20 cellular contexts compared by ENCODE assay signal in the genomic region with DNA sequence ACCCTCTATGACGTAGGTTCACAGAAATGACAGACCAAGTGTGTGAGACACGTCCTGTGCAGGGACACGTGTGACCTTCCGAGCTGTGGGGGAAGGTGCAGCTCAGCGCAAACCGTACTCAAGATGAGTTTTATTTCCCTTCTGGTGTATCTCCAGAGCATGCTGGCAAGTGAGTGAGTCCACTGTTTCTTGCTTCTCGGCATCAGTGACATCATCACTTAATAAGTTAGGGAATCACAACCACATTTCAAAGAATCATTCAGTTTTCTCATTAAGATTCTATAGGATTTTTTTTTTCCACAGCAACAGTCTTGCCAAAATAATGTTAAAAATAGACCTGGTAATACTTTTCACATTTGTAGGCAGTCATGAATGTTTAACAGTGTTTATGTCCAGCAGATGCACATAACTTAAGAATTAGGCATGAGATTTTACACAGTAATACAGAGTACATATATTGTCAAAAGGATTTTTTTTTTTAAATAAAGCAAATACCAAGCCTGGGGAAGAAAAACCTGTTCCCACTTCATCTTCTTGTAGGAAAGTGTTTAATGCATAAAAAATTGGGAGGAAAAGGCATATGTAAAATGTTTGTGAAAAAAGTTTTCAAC.
A peak's percentile ranks its signal among the peaks of the same experiment; 100 is the strongest.
DNase-seq lines count a peak whose midpoint lies in the region; ATAC-seq, FAIRE-seq and TF ChIP-seq lines count a peak whose summit lies in the region.
"Had no signal": no experiment of that assay in that cellular context is flagged by ENCODE, and none has a peak within 500 bp of the region (broad histone marks: within the 10 kb centered on the region; RNA-seq: fewer than 3 reads in every experiment).

No MANE protein-coding gene starts in this region.

- no peaks in the 10 kb centered on the region for H3K9me3 Mint-ChIP-seq in astrocyte (ENCODE audit: unreplicated experiment)
- H3K9me3 Mint-ChIP-seq: activated naive CD8-positive, alpha-beta T cell treated with anti-CD3 and anti-CD28 coated beads, Interleukin-2, amount 50 U/mL, for 24 hours; activated T-helper 17 cell treated with anti-CD3 and anti-CD28 coated beads, Interleukin-2, amount 50 U/mL, for 72 hours; CD4-positive, CD25-positive, alpha-beta regulatory T cell; IgD-negative memory B cell had no signal

- no peaks in the 10 kb centered on the region for H3K9me3 ChIP-seq in astrocyte (ENCODE audit: insufficient read depth, low read depth, low read length)
- H3K9me3 ChIP-seq in gastroesophageal sphincter, result no peaks in the 10 kb centered on the region
- no peaks in the 10 kb centered on the region for H3K9me3 ChIP-seq in uterus
- H3K9me3 ChIP-seq: neutrophil, sigmoid colon had no signal

- peak; percentile 30 for DNase-seq in GM04503 (ENCODE audit: low read depth)
- DNase-seq in astrocyte (ENCODE audit: low read depth), result peak; percentile 82
- DNase-seq in foreskin melanocyte, result peak; percentile 11
- no peak for DNase-seq in stimulated activated CD4-positive, alpha-beta T cell treated with anti-CD3 and anti-CD28 coated beads, Interleukin-12 subunit alpha, Interleukin-12 subunit beta, amount 100 ng/mL, for 4 hours
- DNase-seq in Ammon's horn (ENCODE audit: low spot score), result no peak
- DNase-seq in uterus, result no peak
- DNase-seq: activated CD4-positive, alpha-beta T cell treated with anti-CD3 and anti-CD28 coated beads for 4 hours; activated CD8-positive, alpha-beta memory T cell treated with anti-CD3 and anti-CD28 coated beads, Interleukin-2, amount 10 ng/mL, durations not matched to agents 7 days and 5 days; activated naive CD8-positive, alpha-beta T cell treated with anti-CD3 and anti-CD28 coated beads, Interleukin-2, amount 50 U/mL, for 24 hours; CD4-positive, CD25-positive, alpha-beta regulatory T cell; DMS53; GOT3; NCI-H1694 treated with DMSO at 0.1 percent for 48 hours; sigmoid colon; stimulated activated CD4-positive, alpha-beta T cell treated with anti-CD3 and anti-CD28 coated beads, Interleukin-2, amount 100 ng/mL, for 48 hours had no signal

- H3K36me3 ChIP-seq in astrocyte (ENCODE audit: insufficient read depth, low read length) (no peaks in the 10 kb centered on the region), gastroesophageal sphincter (no peaks in the 10 kb centered on the region), uterus (no peaks in the 10 kb centered on the region)
- H3K36me3 ChIP-seq: neutrophil, sigmoid colon had no signal

- no peak overlapping the region for H3K4me3 ChIP-seq in astrocyte (ENCODE audit: insufficient read depth, low read depth, low read length)
- no peak overlapping the region for H3K4me3 ChIP-seq in gastroesophageal sphincter
- H3K4me3 ChIP-seq in uterus, result no peak overlapping the region
- H3K4me3 ChIP-seq: sigmoid colon had no signal

- H3K27ac ChIP-seq in astrocyte (ENCODE audit: low read depth, low read length), result no peak overlapping the region
- H3K27ac ChIP-seq in gastroesophageal sphincter, result no peak overlapping the region
- no peak overlapping the region for H3K27ac ChIP-seq in uterus
- H3K27ac ChIP-seq: neutrophil had no signal

- H3K4me1 Mint-ChIP-seq in astrocyte (ENCODE audit: low read depth, unreplicated experiment), result peaks cover 15% of the 10 kb centered on the region
- H3K4me1 Mint-ChIP-seq: IgD-negative memory B cell had no signal

- H3K9ac ChIP-seq in astrocyte (ENCODE audit: low read length), result no peak overlapping the region

- no peak overlapping the region for H2AFZ ChIP-seq in astrocyte (ENCODE audit: low read depth, low read length)

- no peak for TF ChIP-seq EP300 in gastroesophageal sphincter (IDR thresholded peaks at IDR 0.05)

- peak; percentile 23 for FAIRE-seq in astrocyte (lab: Jason Lieb, UNC)
- FAIRE-seq: TTC549 had no signal

- no peaks in the 10 kb centered on the region for H4K20me1 ChIP-seq in astrocyte (ENCODE audit: insufficient read depth, low read length)

- no peaks in the 10 kb centered on the region for H3K79me2 ChIP-seq in astrocyte (ENCODE audit: insufficient read depth, low read length)

- no peak overlapping the region for H3K27ac Mint-ChIP-seq in astrocyte (ENCODE audit: unreplicated experiment)
- H3K27ac Mint-ChIP-seq: activated CD8-positive, alpha-beta memory T cell treated with anti-CD3 and anti-CD28 coated beads, Interleukin-2, amount 10 ng/mL, durations not matched to agents 7 days and 5 days; activated naive CD8-positive, alpha-beta T cell treated with anti-CD3 and anti-CD28 coated beads, Interleukin-2, amount 50 U/mL, for 24 hours; activated T-helper 17 cell treated with anti-CD3 and anti-CD28 coated beads, Interleukin-2, amount 50 U/mL, for 72 hours; CD4-positive, CD25-positive, alpha-beta regulatory T cell; IgD-negative memory B cell had no signal

- H3K4me3 Mint-ChIP-seq in astrocyte (ENCODE audit: unreplicated experiment), result no peak overlapping the region
- H3K4me3 Mint-ChIP-seq: activated CD8-positive, alpha-beta memory T cell treated with anti-CD3 and anti-CD28 coated beads, Interleukin-2, amount 10 ng/mL, durations not matched to agents 7 days and 5 days; activated naive CD8-positive, alpha-beta T cell treated with anti-CD3 and anti-CD28 coated beads, Interleukin-2, amount 50 U/mL, for 24 hours; activated T-helper 17 cell treated with anti-CD3 and anti-CD28 coated beads, Interleukin-2, amount 50 U/mL, for 72 hours; CD4-positive, CD25-positive, alpha-beta regulatory T cell; IgD-negative memory B cell had no signal

- TF ChIP-seq CTCF in astrocyte (IDR thresholded peaks at IDR 0.05; ENCODE audit: insufficient read depth, low read depth, low read length), result no peak
- no peak for TF ChIP-seq CTCF in gastroesophageal sphincter (IDR thresholded peaks at IDR 0.05)
- TF ChIP-seq CTCF in uterus (IDR thresholded peaks at IDR 0.05), result no peak

- intact Hi-C loops in uterus (cut with DNase I; ENCODE audit: low total_unique reads), result no loop called here

- H3K4me2 ChIP-seq in astrocyte (ENCODE audit: low read length), result peak overlapping the region; percentile 26

- H3K4me1 ChIP-seq in astrocyte (ENCODE audit: insufficient read depth, low read length), result peaks cover 13% of the 10 kb centered on the region
- peaks cover 0 to 4% (median 1%) of the 10 kb centered on the region in 3 donors for H3K4me1 ChIP-seq in gastroesophageal sphincter
- no peaks in the 10 kb centered on the region for H3K4me1 ChIP-seq in uterus

- 11 to 31% methylated on average over 7 of the region's 7 CpGs for WGBS in gastroesophageal sphincter (ENCODE audit: low coverage in 1 of 2), 2 donors

- H3K27me3 ChIP-seq in astrocyte (ENCODE audit: insufficient read depth, low read length), result no peaks in the 10 kb centered on the region
- no peaks in the 10 kb centered on the region for H3K27me3 ChIP-seq in gastroesophageal sphincter
- no peaks in the 10 kb centered on the region for H3K27me3 ChIP-seq in uterus
- H3K27me3 ChIP-seq: neutrophil, sigmoid colon had no signal

- peaks cover 5% of the 10 kb centered on the region for H3K36me3 Mint-ChIP-seq in astrocyte (ENCODE audit: low read depth, unreplicated experiment)
- H3K36me3 Mint-ChIP-seq: IgD-negative memory B cell had no signal

- TF ChIP-seq POLR2A in gastroesophageal sphincter (IDR thresholded peaks at IDR 0.05) (no peak), uterus (IDR thresholded peaks at IDR 0.05) (no peak)

- peaks cover 17% of the 10 kb centered on the region for H3K27me3 Mint-ChIP-seq in astrocyte (ENCODE audit: low read depth, unreplicated experiment)
- H3K27me3 Mint-ChIP-seq: activated CD8-positive, alpha-beta memory T cell treated with anti-CD3 and anti-CD28 coated beads, Interleukin-2, amount 10 ng/mL, durations not matched to agents 7 days and 5 days; activated naive CD8-positive, alpha-beta T cell treated with anti-CD3 and anti-CD28 coated beads, Interleukin-2, amount 50 U/mL, for 24 hours; activated T-helper 17 cell treated with anti-CD3 and anti-CD28 coated beads, Interleukin-2, amount 50 U/mL, for 72 hours had no signal

- ATAC-seq in gastroesophageal sphincter, result no peak
- ATAC-seq: activated CD8-positive, alpha-beta memory T cell treated with anti-CD3 and anti-CD28 coated beads, Interleukin-2, amount 10 ng/mL, durations not matched to agents 7 days and 5 days; activated T-helper 17 cell treated with anti-CD3 and anti-CD28 coated beads, Interleukin-2, amount 50 U/mL, for 72 hours had no signal

Comparison
In these comparisons a context has a peak if more than half of its experiments do, and no peak if none do; other contexts are left out.
1. DNase-seq: peak in GM04503 (single experiment), astrocyte (single experiment) and foreskin melanocyte (single experiment); none in stimulated activated CD4-positive, alpha-beta T cell treated with anti-CD3 and anti-CD28 coated beads, Interleukin-12 subunit alpha, Interleukin-12 subunit beta, amount 100 ng/mL, for 4 hours (single experiment), Ammon's horn (single experiment) and uterus (0 of 2).